Comparison of ENCODE assay signal across 8 cellular contexts in genomic region chr12:128644664-128645296, GRCh38.
DNase-seq lines count a peak whose midpoint lies in the region; ATAC-seq and TF ChIP-seq lines count a peak whose summit lies in the region.

No MANE protein-coding gene starts in this region.

- H3K4me1 ChIP-seq in HEK293 (ENCODE audit: control insufficient read depth, insufficient read depth, low read length): no peaks in the 10 kb centered on the region

- CTCF ChIA-PET in GM10248 (lab: Yijun Ruan, JAX) (interaction anchor here (0.6 to 3.6 kb wide), 12 partner anchors 7 to 1375 kb away, joined by 3 to 28 read pairs (median 6); no protein-coding TSS in a partner anchor), HEK293 (lab: Yijun Ruan, JAX) (interaction anchor here (0.5 to 1.4 kb wide), 9 partner anchors 10 to 1636 kb away, joined by 3 to 5 read pairs (median 3); no protein-coding TSS in a partner anchor)

- H3K36me3 ChIP-seq in HEK293 (ENCODE audit: control insufficient read depth in 2 of 2, insufficient read depth in 1 of 2, low read length in 2 of 2): no peaks in the 10 kb centered on the region

- H3K4me3 ChIP-seq in HEK293 (ENCODE audit: low read depth, low read length): no peak overlapping the region
- H3K4me3 ChIP-seq in fibroblast of the aortic adventitia (ENCODE audit: low read depth, low read length): no peak overlapping the region

- no peak overlapping the region for H3K27ac ChIP-seq in HEK293 (ENCODE audit: extremely low read depth, low read depth, low read length)

- POLR2A ChIA-PET in GM10248 (lab: Yijun Ruan, JAX) (no interaction called here), HEK293 (lab: Yijun Ruan, JAX) (no interaction called here)

- H3K27me3 Mint-ChIP-seq in stimulated activated naive B cell treated with anti-CD40 and anti-IgM and Interleukin-4, amounts not matched to agents 10 μg/mL and 1 μg/mL and 100 μg/mL, for 72 hours: peaks cover 8 to 11% of the 10 kb centered on the region in 2 donors

- TF ChIP-seq CTCF in GM10248 (IDR thresholded peaks at IDR 0.05; ENCODE audit: control extremely low read depth, extremely low read depth, low read depth, missing control alignments) (peak; percentile 91), HEK293 (tag by site-specific recombination; IDR thresholded peaks at IDR 0.05) (0 out of 2 replicates have a peak, but pooled peaks have one; percentile 15), fibroblast of the aortic adventitia (IDR thresholded peaks at IDR 0.05; ENCODE audit: insufficient read depth, low read length) (peak; percentile 1)

- H3K4me3 Mint-ChIP-seq in stimulated activated naive B cell treated with anti-CD40 and anti-IgM and Interleukin-4, amounts not matched to agents 10 μg/mL and 1 μg/mL and 100 μg/mL, for 72 hours: no peak overlapping the region

- no peaks in the 10 kb centered on the region for H3K9me3 ChIP-seq in HEK293 (ENCODE audit: control insufficient read depth, insufficient read depth, low read depth, low read length)

- H3K27ac Mint-ChIP-seq in stimulated activated naive B cell treated with anti-CD40 and anti-IgM and Interleukin-4, amounts not matched to agents 10 μg/mL and 1 μg/mL and 100 μg/mL, for 72 hours: no peak overlapping the region

- H3K4me1 Mint-ChIP-seq in stimulated activated naive B cell treated with anti-CD40 and anti-IgM and Interleukin-4, amounts not matched to agents 10 μg/mL and 1 μg/mL and 100 μg/mL, for 72 hours: no peaks in the 10 kb centered on the region

- peak; percentile 16 to 48 for ATAC-seq in stimulated activated naive B cell treated with anti-CD40 and anti-IgM and Interleukin-4, amounts not matched to agents 10 μg/mL and 1 μg/mL and 100 μg/mL, for 72 hours (replicated peaks)
- ATAC-seq in GM18511 (IDR thresholded peaks at IDR 0.05; ENCODE audit: unreplicated experiment): no peak

- no peaks in the 10 kb centered on the region for H3K36me3 Mint-ChIP-seq in stimulated activated naive B cell treated with anti-CD40 and anti-IgM and Interleukin-4, amounts not matched to agents 10 μg/mL and 1 μg/mL and 100 μg/mL, for 72 hours

- H3K9me3 Mint-ChIP-seq in stimulated activated naive B cell treated with anti-CD40 and anti-IgM and Interleukin-4, amounts not matched to agents 10 μg/mL and 1 μg/mL and 100 μg/mL, for 72 hours: peaks cover 1 to 12% of the 10 kb centered on the region in 2 donors

- peak; percentile 48 for DNase-seq in GM10248 (ENCODE audit: extremely low spot score)
- DNase-seq in SW480 (ENCODE audit: low spot score): peak; percentile 29
- no peak for DNase-seq in fibroblast of the aortic adventitia (ENCODE audit: low read depth)
- DNase-seq in stimulated activated naive B cell treated with anti-CD40 and anti-IgM and Interleukin-4, amounts not matched to agents 10 μg/mL and 1 μg/mL and 100 μg/mL, for 72 hours: peak; percentile 18
- DNase-seq in Ammon's horn (ENCODE audit: low spot score): no peak
- no peak for DNase-seq in mesenteric fat pad (ENCODE audit: low spot score)

TF ChIP-seq in HEK293, 187 proteins besides CTCF, POLR2A, EP300 and RAD21:
- TF ChIP-seq ZNF654 (tag by site-specific recombination; IDR thresholded peaks at IDR 0.05; ENCODE audit: low read depth): peak; percentile 42
- no peak for TF ChIP-seq SETDB1 (IDR thresholded peaks at IDR 0.05; ENCODE audit: insufficient read length, low read length)
- no peak for TF ChIP-seq RBAK (tag by site-specific recombination; IDR thresholded peaks at IDR 0.05)

Comparison
In these comparisons a context has a peak if more than half of its experiments do, and no peak if none do; other contexts are left out.
1. DNase-seq: peak in GM10248 (single experiment), SW480 (single experiment) and stimulated activated naive B cell treated with anti-CD40 and anti-IgM and Interleukin-4, amounts not matched to agents 10 μg/mL and 1 μg/mL and 100 μg/mL, for 72 hours (single experiment); none in fibroblast of the aortic adventitia (single experiment), Ammon's horn (single experiment) and mesenteric fat pad (single experiment).
2. CTCF ChIP-seq: peak in every context shown above with its lines; median percentile 91 in GM10248; 15 in HEK293; 1 in fibroblast of the aortic adventitia.